16 cellular contexts compared by ENCODE assay signal in the genomic region with DNA sequence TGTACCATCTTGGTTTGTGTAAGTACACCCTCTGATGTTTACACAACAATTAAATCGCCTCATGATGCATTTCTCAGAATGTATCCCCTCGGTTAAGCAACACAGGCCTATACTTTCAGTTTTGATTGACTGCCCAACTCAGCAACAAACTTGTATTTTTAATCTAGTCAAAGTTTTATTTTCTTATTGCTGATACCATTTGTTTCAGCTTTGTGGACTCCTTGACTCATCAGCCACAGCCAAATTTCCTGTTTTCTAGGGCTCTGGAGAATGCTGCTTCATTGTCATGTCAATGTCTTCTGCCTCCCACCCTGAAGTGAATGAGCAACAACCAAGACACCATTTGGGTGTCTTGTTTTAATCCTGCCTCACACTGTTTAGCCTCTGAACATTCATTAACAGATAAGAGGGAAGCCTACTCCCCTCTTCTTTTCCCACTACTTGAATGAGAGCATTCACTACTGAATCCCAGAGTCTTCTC. TPM values are rescaled to one million over a fixed set of nuclear protein-coding genes. Genes with fewer than 3 reads are reported as not detected.
DNase-seq lines count a peak whose midpoint lies in the region; FAIRE-seq and TF ChIP-seq lines count a peak whose summit lies in the region.
"Had no signal": no experiment of that assay in that cellular context is flagged by ENCODE, and none has a peak within 500 bp of the region (broad histone marks: within the 10 kb centered on the region; RNA-seq: fewer than 3 reads in every experiment).

No MANE protein-coding gene starts in this region.

- H3K27ac ChIP-seq in brain microvascular endothelial cell (peak overlapping the region; percentile 45), adrenal gland (no peak overlapping the region)

- TF ChIP-seq POLR2A in GM12891 (IDR thresholded peaks at IDR 0.05; ENCODE audit: low read depth, low read length) = no peak
- TF ChIP-seq POLR2A in adrenal gland (IDR thresholded peaks at IDR 0.05) = no peak

- no peaks in the 10 kb centered on the region for H3K4me1 ChIP-seq in adrenal gland (replicated peaks in 1 of 2)

- no peak overlapping the region for H3K27ac Mint-ChIP-seq in endothelial cell (ENCODE audit: unreplicated experiment)
- H3K27ac Mint-ChIP-seq: activated naive CD4-positive, alpha-beta T cell treated with anti-CD3 and anti-CD28 coated beads for 36 hours had no signal

- H3K36me3 ChIP-seq in brain microvascular endothelial cell (replicated peaks) (peaks cover 6% of the 10 kb centered on the region), adrenal gland (replicated peaks in 1 of 2) (peaks cover 0 to 9% of the 10 kb centered on the region in 2 donors)

- H3K9me3 ChIP-seq in adrenal gland (replicated peaks in 1 of 3) = no peaks in the 10 kb centered on the region

- H3K4me3 Mint-ChIP-seq in endothelial cell (ENCODE audit: unreplicated experiment) = no peak overlapping the region
- H3K4me3 Mint-ChIP-seq: activated naive CD4-positive, alpha-beta T cell treated with anti-CD3 and anti-CD28 coated beads for 36 hours; naive thymus-derived CD8-positive, alpha-beta T cell had no signal

- DNase-seq in AG20443 (ENCODE audit: low spot score) = peak; percentile 9
- DNase-seq in GM12891 (ENCODE audit: insufficient read length, low spot score) = no peak
- peak; percentile 69 for DNase-seq in OCI-M1 (lab: John Stamatoyannopoulos, UW)
- DNase-seq in brain microvascular endothelial cell = no peak
- DNase-seq in GM13976 (ENCODE audit: low spot score) = no peak
- DNase-seq in NCI-H1105 (lab: John Stamatoyannopoulos, UW) = no peak
- no peak for DNase-seq in endothelial cell (ENCODE audit: low spot score)
- DNase-seq in adrenal gland = no peak
- DNase-seq: activated naive CD4-positive, alpha-beta T cell treated with anti-CD3 and anti-CD28 coated beads for 36 hours; DMS153; left ventricle myocardium superior; naive thymus-derived CD8-positive, alpha-beta T cell; NCI-H187 treated with DMSO at 0.1 percent for 48 hours; NCI-H526; stimulated activated CD4-positive, alpha-beta T cell treated with anti-CD3 and anti-CD28 coated beads, Interleukin-15, amount 100 ng/mL, for 24 hours; substantia nigra had no signal

- no peaks in the 10 kb centered on the region for H3K27me3 ChIP-seq in brain microvascular endothelial cell (replicated peaks)
- H3K27me3 ChIP-seq in adrenal gland = no peaks in the 10 kb centered on the region

- no peak overlapping the region for H3K4me3 ChIP-seq in brain microvascular endothelial cell (ENCODE audit: low read depth, low read length)
- H3K4me3 ChIP-seq in adrenal gland = no peak overlapping the region

- in situ Hi-C loops in brain microvascular endothelial cell (cut with HindIII; ENCODE audit: low pct_ligation_motif_present, low sequenced_read_pairs) (no loop called here), GM13976 (cut with MboI; ENCODE audit: low sequenced_read_pairs, unreplicated experiment) (no loop called here)

- H3K36me3 Mint-ChIP-seq in endothelial cell (ENCODE audit: low read depth, unreplicated experiment) = peaks cover 4% of the 10 kb centered on the region

- TF ChIP-seq CTCF in brain microvascular endothelial cell (IDR thresholded peaks at IDR 0.05; ENCODE audit: low read depth, low read length, missing control alignments) (no peak), GM13976 (IDR thresholded peaks at IDR 0.05; ENCODE audit: borderline replicate concordance, control extremely low read depth, extremely low read depth, insufficient read depth, missing control alignments) (no peak), endothelial cell (IDR thresholded peaks at IDR 0.05; ENCODE audit: unreplicated experiment) (no peak), adrenal gland (IDR thresholded peaks at IDR 0.05) (no peak)

- WGBS in adrenal gland, 4 donors = 67 to 82% (median 72%) methylated on average over 2 of the region's 2 CpGs

- H3K9me3 Mint-ChIP-seq in endothelial cell (ENCODE audit: unreplicated experiment) = no peaks in the 10 kb centered on the region

- H3K27me3 Mint-ChIP-seq in endothelial cell (ENCODE audit: unreplicated experiment) = peaks cover 2% of the 10 kb centered on the region

- H3K4me1 Mint-ChIP-seq in endothelial cell (ENCODE audit: unreplicated experiment) = no peaks in the 10 kb centered on the region
- H3K4me1 Mint-ChIP-seq: naive thymus-derived CD8-positive, alpha-beta T cell had no signal

- FAIRE-seq in GM12891 (lab: Jason Lieb, UNC) = peak; percentile 76

- intact Hi-C loops in adrenal gland (cut with DNase I) = loop anchor here in 1 of 2 donors (10.0 kb wide), 1 partner anchor 178 kb away; the partner anchor contains the start of gene NUDT6

TF ChIP-seq in GM12891, 5 proteins besides CTCF, POLR2A, EP300 and RAD21:
- no peak for TF ChIP-seq POLR2AphosphoS5 (IDR thresholded peaks at IDR 0.05; ENCODE audit: low read depth, low read length)
- no peak for TF ChIP-seq TAF1 (IDR thresholded peaks at IDR 0.05; ENCODE audit: low read depth, low read length)
- no peak for TF ChIP-seq SPI1 (IDR thresholded peaks at IDR 0.05; ENCODE audit: low read depth, low read length)
- no peak for TF ChIP-seq POU2F2 (IDR thresholded peaks at IDR 0.05; ENCODE audit: low read depth, low read length)
- TF ChIP-seq PAX5 (IDR thresholded peaks at IDR 0.05; ENCODE audit: insufficient read depth, low read length, severe bottlenecking) = no peak
TF ChIP-seq in GM12891: peak in this region for 0.

RNA-seq across cellular contexts. Expression of gene BBS12, which starts 14.0 kb away (rescaled TPM):
- polyA plus RNA-seq in GM12891 (2012; ENCODE audit: low read depth, missing spikeins) = 0.37 TPM
- total RNA-seq in endothelial cell (ENCODE audit: unreplicated experiment) (4.6 TPM), adrenal gland (1 to 10 TPM; 2.8 to 7.8 (median 5.4) TPM)
- 1 to 10 TPM; 1.5 to 7.8 (median 2.0) TPM for polyA plus RNA-seq in adrenal gland

Comparison
In these comparisons a context has a peak if more than half of its experiments do, and no peak if none do; other contexts are left out.
1. DNase-seq: peak in AG20443 (single experiment) and OCI-M1 (single experiment); none in GM12891 (single experiment), brain microvascular endothelial cell (single experiment), GM13976 (single experiment), NCI-H1105 (single experiment), endothelial cell (single experiment) and adrenal gland (0 of 7).